ENCODE assay signal across 8 cellular contexts in the genomic region with DNA sequence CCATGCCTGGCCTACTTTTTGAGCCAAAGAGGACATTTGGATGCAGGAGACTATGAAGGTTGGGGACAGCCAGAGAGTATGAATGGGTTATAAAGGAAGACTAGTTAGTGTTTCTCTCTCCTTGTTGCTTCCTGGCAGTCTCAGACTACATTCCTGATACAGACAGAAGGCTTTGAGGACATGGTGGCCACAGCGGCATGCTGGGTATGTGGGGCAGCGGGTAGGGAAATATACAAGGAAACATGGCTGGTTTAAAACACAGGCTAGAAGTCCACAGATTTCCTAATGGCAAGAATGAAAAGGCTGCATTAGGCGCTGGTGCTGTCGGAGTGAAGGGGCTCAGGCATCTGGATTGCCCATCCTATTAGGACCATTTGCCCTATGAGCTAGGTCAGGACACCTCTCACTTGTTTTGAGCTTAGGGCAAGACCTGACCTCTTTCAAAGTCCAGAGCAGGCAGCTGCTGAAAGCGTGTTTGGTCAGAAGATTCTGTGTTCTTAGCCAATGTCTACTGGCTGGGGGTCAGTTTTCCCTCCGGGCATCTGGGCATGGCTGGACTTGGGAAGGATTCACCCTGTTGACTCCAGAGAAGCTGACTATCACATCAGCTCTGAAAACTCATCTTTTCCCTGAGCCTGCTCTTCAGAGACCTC.
"Had no signal": no experiment of that assay in that cellular context is flagged by ENCODE, and none has a peak within 500 bp of the region (broad histone marks: within the 10 kb centered on the region; RNA-seq: fewer than 3 reads in every experiment).

No MANE protein-coding gene starts in this region.

- H3K4me1 Mint-ChIP-seq: IgD-negative memory B cell had no signal

- H3K4me1 ChIP-seq: HAP-1 had no signal

- H3K9ac ChIP-seq: GM23248 had no signal

- H3K4me3 ChIP-seq: GM23248, HAP-1 had no signal

- H3K9me3 ChIP-seq: HAP-1 had no signal

- H3K27ac ChIP-seq: GM23248 had no signal

- ATAC-seq: HCT116 had no signal

- H3K4me3 Mint-ChIP-seq: HFFc6, IgD-negative memory B cell had no signal

- H2AFZ ChIP-seq: GM23248 had no signal

- H3K9me3 Mint-ChIP-seq: HFFc6, IgD-negative memory B cell had no signal

- H3K36me3 ChIP-seq: HAP-1 had no signal

- DNase-seq: GM23248, GOT3, H7, HFFc6, KBM-7 had no signal

- H3K27ac Mint-ChIP-seq: HFFc6, IgD-negative memory B cell had no signal
